10 cellular contexts compared by ENCODE assay signal in genomic region chr15:85401108-85401765, GRCh38. TPM values are rescaled to one million over a fixed set of nuclear protein-coding genes. Genes with fewer than 3 reads are reported as not detected.
A peak's percentile ranks its signal among the peaks of the same experiment; 100 is the strongest.
DNase-seq lines count a peak whose midpoint lies in the region; ATAC-seq and TF ChIP-seq lines count a peak whose summit lies in the region.
"Had no signal": no experiment of that assay in that cellular context is flagged by ENCODE, and none has a peak within 500 bp of the region (broad histone marks: within the 10 kb centered on the region; RNA-seq: fewer than 3 reads in every experiment).

No MANE protein-coding gene starts in this region.

- no peaks in the 10 kb centered on the region for H3K27me3 ChIP-seq in Panc1 (ENCODE audit: control insufficient read depth, insufficient read depth, low read length)

- TF ChIP-seq CTCF in activated CD8-positive, alpha-beta T cell treated with anti-CD3 and anti-CD28 coated beads for 36 hours (IDR thresholded peaks at IDR 0.05), result no peak
- TF ChIP-seq CTCF in HFFc6 (IDR thresholded peaks at IDR 0.05) (no peak), Panc1 (IDR thresholded peaks at IDR 0.05) (no peak), progenitor cell of endocrine pancreas (IDR thresholded peaks at IDR 0.05; ENCODE audit: unreplicated experiment) (no peak)

- no peaks in the 10 kb centered on the region for H3K36me3 ChIP-seq in Panc1 (ENCODE audit: control insufficient read depth, insufficient read depth, low read length)

- in situ Hi-C loops in Panc1 (cut with HindIII; ENCODE audit: low pct_unique_long_range_greater_than_20kb, low sequenced_read_pairs), result no loop called here

- POLR2A ChIA-PET in activated CD8-positive, alpha-beta T cell treated with anti-CD3 and anti-CD28 coated beads for 36 hours (lab: Charles Lee), result interaction anchor here (0.6 to 0.9 kb wide), 3 partner anchors 61 to 384 kb away, joined by 3 to 4 read pairs (median 3); no protein-coding TSS in a partner anchor
- POLR2A ChIA-PET in activated CD8-positive, alpha-beta T cell treated with anti-CD3 and anti-CD28 coated beads, Interleukin-2, amount 10 ng/mL, durations not matched to agents 7 days and 5 days (lab: Charles Lee), result no interaction called here
- POLR2A ChIA-PET in Panc1 (lab: Charles Lee), result no interaction called here

- H3K4me3 Mint-ChIP-seq in activated CD8-positive, alpha-beta T cell treated with anti-CD3 and anti-CD28 coated beads for 36 hours, result peak overlapping the region; percentile 14
- no peak overlapping the region for H3K4me3 Mint-ChIP-seq in activated CD8-positive, alpha-beta T cell treated with anti-CD3 and anti-CD28 coated beads, Interleukin-2, amount 10 ng/mL, durations not matched to agents 7 days and 5 days
- peak overlapping the region; percentile 18; the same call in 1 of the 2 replicates for H3K4me3 Mint-ChIP-seq in HFFc6
- H3K4me3 Mint-ChIP-seq in progenitor cell of endocrine pancreas (ENCODE audit: low read depth), result no peak overlapping the region
- H3K4me3 Mint-ChIP-seq in activated T-helper 1 cell treated with anti-CD3 and anti-CD28 coated beads, Interleukin-12 subunit alpha, Interleukin-12 subunit beta, Interleukin-2, Interleukin-4 antibody, amounts not matched to agents 30 ng/mL and 10 ng/mL and 1 ng/mL, durations not matched to agents 14 hours and 24 hours and 36 hours, result no peak overlapping the region

- H3K9me3 ChIP-seq in Panc1 (ENCODE audit: control insufficient read depth, insufficient read depth, low read depth, low read length), result no peaks in the 10 kb centered on the region

- H3K9me3 Mint-ChIP-seq in activated CD8-positive, alpha-beta T cell treated with anti-CD3 and anti-CD28 coated beads for 36 hours, result no peaks in the 10 kb centered on the region
- no peaks in the 10 kb centered on the region for H3K9me3 Mint-ChIP-seq in activated CD8-positive, alpha-beta T cell treated with anti-CD3 and anti-CD28 coated beads, Interleukin-2, amount 10 ng/mL, durations not matched to agents 7 days and 5 days (ENCODE audit: insufficient read depth)
- H3K9me3 Mint-ChIP-seq in HFFc6 (no peaks in the 10 kb centered on the region), progenitor cell of endocrine pancreas (ENCODE audit: low read depth) (no peaks in the 10 kb centered on the region)
- no peaks in the 10 kb centered on the region for H3K9me3 Mint-ChIP-seq in activated T-helper 1 cell treated with anti-CD3 and anti-CD28 coated beads, Interleukin-12 subunit alpha, Interleukin-12 subunit beta, Interleukin-2, Interleukin-4 antibody, amounts not matched to agents 30 ng/mL and 10 ng/mL and 1 ng/mL, durations not matched to agents 14 hours and 24 hours and 36 hours

- no peaks in the 10 kb centered on the region for H3K27me3 Mint-ChIP-seq in activated CD8-positive, alpha-beta T cell treated with anti-CD3 and anti-CD28 coated beads for 36 hours
- H3K27me3 Mint-ChIP-seq in activated CD8-positive, alpha-beta T cell treated with anti-CD3 and anti-CD28 coated beads, Interleukin-2, amount 10 ng/mL, durations not matched to agents 7 days and 5 days (ENCODE audit: low read depth), result no peaks in the 10 kb centered on the region
- H3K27me3 Mint-ChIP-seq in HFFc6 (ENCODE audit: insufficient read depth) (no peaks in the 10 kb centered on the region), progenitor cell of endocrine pancreas (no peaks in the 10 kb centered on the region)
- H3K27me3 Mint-ChIP-seq in activated T-helper 1 cell treated with anti-CD3 and anti-CD28 coated beads, Interleukin-12 subunit alpha, Interleukin-12 subunit beta, Interleukin-2, Interleukin-4 antibody, amounts not matched to agents 30 ng/mL and 10 ng/mL and 1 ng/mL, durations not matched to agents 14 hours and 24 hours and 36 hours (ENCODE audit: insufficient read depth), result no peaks in the 10 kb centered on the region

- H3K36me3 Mint-ChIP-seq in activated CD8-positive, alpha-beta T cell treated with anti-CD3 and anti-CD28 coated beads for 36 hours (ENCODE audit: low read depth), result no peaks in the 10 kb centered on the region
- H3K36me3 Mint-ChIP-seq in activated CD8-positive, alpha-beta T cell treated with anti-CD3 and anti-CD28 coated beads, Interleukin-2, amount 10 ng/mL, durations not matched to agents 7 days and 5 days (ENCODE audit: low read depth), result peaks cover 3% of the 10 kb centered on the region
- H3K36me3 Mint-ChIP-seq in HFFc6 (ENCODE audit: low read depth) (no peaks in the 10 kb centered on the region), progenitor cell of endocrine pancreas (ENCODE audit: insufficient read depth) (no peaks in the 10 kb centered on the region)
- H3K36me3 Mint-ChIP-seq in activated T-helper 1 cell treated with anti-CD3 and anti-CD28 coated beads, Interleukin-12 subunit alpha, Interleukin-12 subunit beta, Interleukin-2, Interleukin-4 antibody, amounts not matched to agents 30 ng/mL and 10 ng/mL and 1 ng/mL, durations not matched to agents 14 hours and 24 hours and 36 hours (ENCODE audit: low read depth), result peaks cover 4% of the 10 kb centered on the region

- no TSS peak for BruUV-seq in Panc1 (replicated peaks; lab: Mats Ljungman, UMichigan)

- CTCF ChIA-PET in activated CD8-positive, alpha-beta T cell treated with anti-CD3 and anti-CD28 coated beads for 36 hours (lab: Charles Lee), result interaction anchor here (0.6 to 4.8 kb wide), 4 partner anchors 12 to 105 kb away, joined by 3 to 40 read pairs (median 6); no protein-coding TSS in a partner anchor
- CTCF ChIA-PET in activated CD8-positive, alpha-beta T cell treated with anti-CD3 and anti-CD28 coated beads, Interleukin-2, amount 10 ng/mL, durations not matched to agents 7 days and 5 days (lab: Charles Lee), result interaction anchor here (0.6 to 6.5 kb wide), 4 partner anchors 12 to 830 kb away, joined by 3 to 61 read pairs (median 3); no protein-coding TSS in a partner anchor
- CTCF ChIA-PET in Panc1 (lab: Charles Lee), result interaction anchor here (0.7 to 1.0 kb wide), 2 partner anchors 11 to 172 kb away, joined by 3 read pairs; no protein-coding TSS in a partner anchor

- peaks cover 60% of the 10 kb centered on the region for H3K4me1 Mint-ChIP-seq in activated CD8-positive, alpha-beta T cell treated with anti-CD3 and anti-CD28 coated beads for 36 hours (ENCODE audit: low read depth)
- H3K4me1 Mint-ChIP-seq in activated CD8-positive, alpha-beta T cell treated with anti-CD3 and anti-CD28 coated beads, Interleukin-2, amount 10 ng/mL, durations not matched to agents 7 days and 5 days (ENCODE audit: low read depth), result peaks cover 43% of the 10 kb centered on the region
- H3K4me1 Mint-ChIP-seq in HFFc6 (ENCODE audit: low read depth) (peaks cover 68% of the 10 kb centered on the region), progenitor cell of endocrine pancreas (ENCODE audit: low read depth) (peaks cover 37% of the 10 kb centered on the region)
- H3K4me1 Mint-ChIP-seq in activated T-helper 1 cell treated with anti-CD3 and anti-CD28 coated beads, Interleukin-12 subunit alpha, Interleukin-12 subunit beta, Interleukin-2, Interleukin-4 antibody, amounts not matched to agents 30 ng/mL and 10 ng/mL and 1 ng/mL, durations not matched to agents 14 hours and 24 hours and 36 hours (ENCODE audit: low read depth), result peaks cover 45% of the 10 kb centered on the region

- peak overlapping the region; percentile 78; the same call in 1 of the 2 replicates for H3K27ac ChIP-seq in Panc1 (ENCODE audit: low read length)

- H3K4me3 ChIP-seq in Panc1 (ENCODE audit: low read depth in 2 of 2, low read length in 2 of 2), result no peak overlapping the region

- H3K27ac Mint-ChIP-seq in activated CD8-positive, alpha-beta T cell treated with anti-CD3 and anti-CD28 coated beads for 36 hours, result peak overlapping the region; percentile 55
- no peak overlapping the region for H3K27ac Mint-ChIP-seq in activated CD8-positive, alpha-beta T cell treated with anti-CD3 and anti-CD28 coated beads, Interleukin-2, amount 10 ng/mL, durations not matched to agents 7 days and 5 days
- H3K27ac Mint-ChIP-seq in HFFc6 (peak overlapping the region; percentile 67), progenitor cell of endocrine pancreas (peak overlapping the region; percentile 45)
- no peak overlapping the region for H3K27ac Mint-ChIP-seq in activated T-helper 1 cell treated with anti-CD3 and anti-CD28 coated beads, Interleukin-12 subunit alpha, Interleukin-12 subunit beta, Interleukin-2, Interleukin-4 antibody, amounts not matched to agents 30 ng/mL and 10 ng/mL and 1 ng/mL, durations not matched to agents 14 hours and 24 hours and 36 hours

- no peak for DNase-seq in activated CD8-positive, alpha-beta T cell treated with anti-CD3 and anti-CD28 coated beads for 36 hours
- no peak for DNase-seq in activated CD8-positive, alpha-beta T cell treated with anti-CD3 and anti-CD28 coated beads, Interleukin-2, amount 10 ng/mL, durations not matched to agents 7 days and 5 days
- DNase-seq in HFFc6, result no peak
- DNase-seq in Panc1 (ENCODE audit: low read depth, low spot score), result no peak
- DNase-seq in progenitor cell of endocrine pancreas (ENCODE audit: low spot score, unreplicated experiment), result no peak
- DNase-seq in activated T-helper 1 cell treated with anti-CD3 and anti-CD28 coated beads, Interleukin-12 subunit alpha, Interleukin-12 subunit beta, Interleukin-2, Interleukin-4 antibody, amounts not matched to agents 30 ng/mL and 10 ng/mL and 1 ng/mL, durations not matched to agents 14 hours and 24 hours and 36 hours (ENCODE audit: low spot score), result no peak
- no peak for DNase-seq in foreskin melanocyte
- DNase-seq: activated CD4-positive, alpha-beta T cell treated with anti-CD3 and anti-CD28 coated beads, Interleukin-2, amount 50 U/mL, for 1 hour; stimulated activated CD4-positive, alpha-beta T cell treated with anti-CD3 and anti-CD28 coated beads, Interleukin-4, amount 100 ng/mL, for 1 hour had no signal

- H3K4me1 ChIP-seq in Panc1 (ENCODE audit: control insufficient read depth, insufficient read depth, low read length), result peaks cover 54% of the 10 kb centered on the region

- intact Hi-C loops in activated CD8-positive, alpha-beta T cell treated with anti-CD3 and anti-CD28 coated beads for 36 hours (cut with micrococcal nuclease), result no loop called here
- intact Hi-C loops in Panc1 (cut with micrococcal nuclease; ENCODE audit: unreplicated experiment), result no loop called here
- intact Hi-C loops in activated T-helper 1 cell treated with anti-CD3 and anti-CD28 coated beads, Interleukin-12 subunit alpha, Interleukin-12 subunit beta, Interleukin-2, Interleukin-4 antibody, amounts not matched to agents 30 ng/mL and 10 ng/mL and 1 ng/mL, durations not matched to agents 14 hours and 24 hours and 36 hours (cut with micrococcal nuclease), result no loop called here

- ATAC-seq in activated CD8-positive, alpha-beta T cell treated with anti-CD3 and anti-CD28 coated beads for 36 hours, result peak; percentile 31
- no peak for ATAC-seq in activated CD8-positive, alpha-beta T cell treated with anti-CD3 and anti-CD28 coated beads, Interleukin-2, amount 10 ng/mL, durations not matched to agents 7 days and 5 days
- no peak for ATAC-seq in Panc1
- ATAC-seq in HG03439 (IDR thresholded peaks at IDR 0.05; ENCODE audit: unreplicated experiment), result no peak

RNA-seq across cellular contexts. Expression of gene AKAP13, which starts 20.8 kb away (rescaled TPM):
- 10 to 100 TPM; 79.1 to 79.5 TPM for total RNA-seq in activated CD8-positive, alpha-beta T cell treated with anti-CD3 and anti-CD28 coated beads for 36 hours
- 100 to 1,000 TPM; 112 to 117 TPM for total RNA-seq in activated CD8-positive, alpha-beta T cell treated with anti-CD3 and anti-CD28 coated beads, Interleukin-2, amount 10 ng/mL, durations not matched to agents 7 days and 5 days
- 10 to 100 TPM; 29.0 to 51.3 (median 35.6) TPM for total RNA-seq in HFFc6 (2021; fragmentation: NEBNext Ultra II Directional; extraction: Animal tissue kit (Norgen Biotek cat#: 25700))
- total RNA-seq in Panc1 (2021; ENCODE audit: unreplicated experiment) (94.2 TPM), progenitor cell of endocrine pancreas (114 and 119 TPM in 2 replicates)
- polyA plus RNA-seq in Panc1 (2012; ENCODE audit: insufficient read length), result 45.1 TPM
- 78.9 and 81.9 TPM in 2 replicates for total RNA-seq in activated T-helper 1 cell treated with anti-CD3 and anti-CD28 coated beads, Interleukin-12 subunit alpha, Interleukin-12 subunit beta, Interleukin-2, Interleukin-4 antibody, amounts not matched to agents 30 ng/mL and 10 ng/mL and 1 ng/mL, durations not matched to agents 14 hours and 24 hours and 36 hours

Comparison
In these comparisons a context has a peak if more than half of its experiments do, and no peak if none do; other contexts are left out.
1. H3K27ac Mint-ChIP-seq: peak in activated CD8-positive, alpha-beta T cell treated with anti-CD3 and anti-CD28 coated beads for 36 hours (single experiment), HFFc6 (single experiment) and progenitor cell of endocrine pancreas (single experiment); none in activated CD8-positive, alpha-beta T cell treated with anti-CD3 and anti-CD28 coated beads, Interleukin-2, amount 10 ng/mL, durations not matched to agents 7 days and 5 days (single experiment) and activated T-helper 1 cell treated with anti-CD3 and anti-CD28 coated beads, Interleukin-12 subunit alpha, Interleukin-12 subunit beta, Interleukin-2, Interleukin-4 antibody, amounts not matched to agents 30 ng/mL and 10 ng/mL and 1 ng/mL, durations not matched to agents 14 hours and 24 hours and 36 hours (single experiment).
2. H3K4me3 Mint-ChIP-seq: peak in activated CD8-positive, alpha-beta T cell treated with anti-CD3 and anti-CD28 coated beads for 36 hours (single experiment) and HFFc6 (single experiment); none in activated CD8-positive, alpha-beta T cell treated with anti-CD3 and anti-CD28 coated beads, Interleukin-2, amount 10 ng/mL, durations not matched to agents 7 days and 5 days (single experiment), progenitor cell of endocrine pancreas (single experiment) and activated T-helper 1 cell treated with anti-CD3 and anti-CD28 coated beads, Interleukin-12 subunit alpha, Interleukin-12 subunit beta, Interleukin-2, Interleukin-4 antibody, amounts not matched to agents 30 ng/mL and 10 ng/mL and 1 ng/mL, durations not matched to agents 14 hours and 24 hours and 36 hours (single experiment).